16 cellular contexts compared by ENCODE assay signal in genomic region chr2:127103243-127104165, GRCh38. TPM values are rescaled to one million over a fixed set of nuclear protein-coding genes. Genes with fewer than 3 reads are reported as not detected.
A peak's percentile ranks its signal among the peaks of the same experiment; 100 is the strongest.
DNase-seq lines count a peak whose midpoint lies in the region; ATAC-seq, FAIRE-seq and TF ChIP-seq lines count a peak whose summit lies in the region.
"Had no signal": no experiment of that assay in that cellular context is flagged by ENCODE, and none has a peak within 500 bp of the region (broad histone marks: within the 10 kb centered on the region; RNA-seq: fewer than 3 reads in every experiment).

No MANE protein-coding gene starts in this region.

- H3K4me1 ChIP-seq in adrenal gland (replicated peaks in 1 of 2) = peaks cover 41 to 59% of the 10 kb centered on the region in 2 donors
- peaks cover 36% of the 10 kb centered on the region for H3K4me1 ChIP-seq in HepG2 (ENCODE audit: insufficient read depth, low read length)

- peaks cover 12% of the 10 kb centered on the region for H3K27me3 Mint-ChIP-seq in CD4-positive, alpha-beta T cell
- H3K27me3 Mint-ChIP-seq: naive thymus-derived CD8-positive, alpha-beta T cell had no signal

- BruUV-seq in HepG2 (replicated peaks; lab: Mats Ljungman, UMichigan) = no TSS peak

- ATAC-seq in CD4-positive, alpha-beta T cell (ENCODE audit: poor library complexity) = no peak
- ATAC-seq in HepG2 = no peak
- ATAC-seq in sciatic nerve = no peak
- ATAC-seq in GM19455 (IDR thresholded peaks at IDR 0.05; ENCODE audit: unreplicated experiment) = no peak
- ATAC-seq: activated CD4-positive, alpha-beta T cell treated with anti-CD3 and anti-CD28 coated beads for 36 hours; activated T-helper 17 cell treated with anti-CD3 and anti-CD28 coated beads, Interleukin-2, amount 50 U/mL, for 72 hours; naive thymus-derived CD8-positive, alpha-beta T cell; stimulated activated naive B cell treated with anti-CD40 and anti-IgM and Interleukin-4, amounts not matched to agents 10 μg/mL and 1 μg/mL and 100 μg/mL, for 72 hours had no signal

- H3K4me1 Mint-ChIP-seq in CD4-positive, alpha-beta T cell (ENCODE audit: low read depth) = peaks cover 11% of the 10 kb centered on the region
- H3K4me1 Mint-ChIP-seq: activated T-helper 17 cell treated with anti-CD3 and anti-CD28 coated beads, Interleukin-2, amount 50 U/mL, for 72 hours had no signal

- TF ChIP-seq POLR2A in adrenal gland (IDR thresholded peaks at IDR 0.05) (no peak), HepG2 (IDR thresholded peaks at IDR 0.05; ENCODE audit: insufficient read depth in 1 of 2, low read depth in 2 of 2, low read length in 2 of 2) (no peak)

- H4K20me1 ChIP-seq in HepG2 (ENCODE audit: insufficient read depth, low read length) = no peaks in the 10 kb centered on the region

- H3K27ac ChIP-seq in CD4-positive, alpha-beta T cell (ENCODE audit: low read depth, low read length) = no peak overlapping the region
- H3K27ac ChIP-seq in adrenal gland (peak overlapping the region in 4 of 5 donors; percentile 14 to 93 (median 88)), HepG2 (ENCODE audit: extremely low read length, insufficient read depth, low read length) (no peak overlapping the region)
- H3K27ac ChIP-seq: KMS-11 had no signal

- no peaks in the 10 kb centered on the region for H3K79me2 ChIP-seq in HepG2 (ENCODE audit: insufficient read depth, low read length)

- H3K27ac Mint-ChIP-seq in CD4-positive, alpha-beta T cell = no peak overlapping the region
- H3K27ac Mint-ChIP-seq: activated CD4-positive, alpha-beta T cell treated with anti-CD3 and anti-CD28 coated beads for 36 hours; activated T-helper 17 cell treated with anti-CD3 and anti-CD28 coated beads, Interleukin-2, amount 50 U/mL, for 72 hours; stimulated activated naive B cell treated with anti-CD40 and anti-IgM and Interleukin-4, amounts not matched to agents 10 μg/mL and 1 μg/mL and 100 μg/mL, for 72 hours had no signal

- CTCF ChIA-PET in CD4-positive, alpha-beta T cell (lab: Charles Lee) = no interaction called here
- CTCF ChIA-PET in HepG2 (lab: Yijun Ruan, JAX; ENCODE audit: low intra/inter-chr PET ratio, low total read pairs) = no interaction called here

- H2AFZ ChIP-seq in HepG2 (ENCODE audit: low read length) = no peak overlapping the region

- H3K4me2 ChIP-seq in HepG2 (ENCODE audit: low read depth, low read length) = no peak overlapping the region
- H3K4me2 ChIP-seq: KMS-11 had no signal

- H3K36me3 Mint-ChIP-seq in CD4-positive, alpha-beta T cell (ENCODE audit: low read depth) = no peaks in the 10 kb centered on the region
- H3K36me3 Mint-ChIP-seq: naive thymus-derived CD8-positive, alpha-beta T cell; stimulated activated naive B cell treated with anti-CD40 and anti-IgM and Interleukin-4, amounts not matched to agents 10 μg/mL and 1 μg/mL and 100 μg/mL, for 72 hours had no signal

- H3K36me3 ChIP-seq in adrenal gland (replicated peaks in 1 of 2) (no peaks in the 10 kb centered on the region), HepG2 (replicated peaks in 1 of 2; ENCODE audit: control insufficient read depth in 1 of 2, insufficient read depth in 2 of 2, low read length in 2 of 2) (no peaks in the 10 kb centered on the region)
- H3K36me3 ChIP-seq: BE2C had no signal

- in situ Hi-C loops in HepG2 (cut with HindIII; ENCODE audit: extremely low pct_ligation_motif_present, low pct_unique_long_range_greater_than_20kb) = no loop called here

- POLR2A ChIA-PET in CD4-positive, alpha-beta T cell (lab: Charles Lee) = no interaction called here
- POLR2A ChIA-PET in HepG2 (lab: Yijun Ruan, JAX) = no interaction called here

- TF ChIP-seq EP300 in HepG2 (IDR thresholded peaks at IDR 0.05; ENCODE audit: low read depth in 2 of 2, low read length in 2 of 2) (no peak), HepG2 (CRISPR knock-in tag; IDR thresholded peaks at IDR 0.05; ENCODE audit: borderline replicate concordance) (no peak)

- no peaks in the 10 kb centered on the region for H3K9me3 ChIP-seq in CD4-positive, alpha-beta T cell (ENCODE audit: control insufficient read depth, low read length)
- H3K9me3 ChIP-seq in adrenal gland (replicated peaks in 1 of 3) (no peaks in the 10 kb centered on the region), HepG2 (ENCODE audit: low read length) (no peaks in the 10 kb centered on the region)
- H3K9me3 ChIP-seq: BE2C had no signal

- H3K4me3 ChIP-seq in adrenal gland (no peak overlapping the region), HepG2 (replicated peaks in 1 of 3; ENCODE audit: insufficient read depth in 1 of 3, low read depth in 2 of 3, low read length in 3 of 3) (no peak overlapping the region)

- no peak for DNase-seq in CD4-positive, alpha-beta T cell
- peak in 6 of 7 donors; percentile 28 to 65 (median 41) for DNase-seq in adrenal gland
- DNase-seq in HepG2 (ENCODE audit: low spot score) = no peak
- DNase-seq in sciatic nerve (ENCODE audit: low spot score) = peak; percentile 61
- no peak for DNase-seq in NCI-H2171 (lab: John Stamatoyannopoulos, UW)
- no peak for DNase-seq in NCI-H187 (lab: John Stamatoyannopoulos, UW)
- DNase-seq in COLO668 (lab: John Stamatoyannopoulos, UW; ENCODE audit: unreplicated experiment) = no peak
- DNase-seq: activated CD4-positive, alpha-beta T cell treated with anti-CD3 and anti-CD28 coated beads for 36 hours; BE2C; EL; naive thymus-derived CD8-positive, alpha-beta T cell; stimulated activated CD4-positive, alpha-beta T cell treated with anti-CD3 and anti-CD28 coated beads, Interleukin-2, amount 100 ng/mL, for 24 hours; stimulated activated naive B cell treated with anti-CD40 and anti-IgM and Interleukin-4, amounts not matched to agents 10 μg/mL and 1 μg/mL and 100 μg/mL, for 72 hours had no signal

- peak overlapping the region; percentile 56 for H3K4me3 Mint-ChIP-seq in CD4-positive, alpha-beta T cell
- H3K4me3 Mint-ChIP-seq: activated CD4-positive, alpha-beta T cell treated with anti-CD3 and anti-CD28 coated beads for 36 hours; stimulated activated naive B cell treated with anti-CD40 and anti-IgM and Interleukin-4, amounts not matched to agents 10 μg/mL and 1 μg/mL and 100 μg/mL, for 72 hours had no signal

- no peak overlapping the region for H3K9ac ChIP-seq in HepG2 (ENCODE audit: insufficient read depth, low read depth, low read length)
- H3K9ac ChIP-seq: KMS-11 had no signal

- H3K9me3 Mint-ChIP-seq in CD4-positive, alpha-beta T cell = no peaks in the 10 kb centered on the region
- H3K9me3 Mint-ChIP-seq: activated T-helper 17 cell treated with anti-CD3 and anti-CD28 coated beads, Interleukin-2, amount 50 U/mL, for 72 hours; naive thymus-derived CD8-positive, alpha-beta T cell; stimulated activated naive B cell treated with anti-CD40 and anti-IgM and Interleukin-4, amounts not matched to agents 10 μg/mL and 1 μg/mL and 100 μg/mL, for 72 hours had no signal

- TF ChIP-seq CTCF in CD4-positive, alpha-beta T cell (IDR thresholded peaks at IDR 0.05) = no peak
- TF ChIP-seq CTCF in adrenal gland (IDR thresholded peaks at IDR 0.05) (no peak), HepG2 (CRISPR knock-in tag; IDR thresholded peaks at IDR 0.05) (no peak)

- WGBS in adrenal gland, 4 donors = 55 to 64% (median 58%) methylated on average over 13 to 24 of the region's 24 CpGs
- WGBS in HepG2 (ENCODE audit: low lambda C conversion rate) = 48% methylated on average over 16 of the region's 24 CpGs

- intact Hi-C loops in CD4-positive, alpha-beta T cell (cut with DNase I, micrococcal nuclease) = no loop called here
- intact Hi-C loops in adrenal gland (cut with DNase I) (loop anchor here in 1 of 2 donors (5.0 kb wide), 1 partner anchor 36 kb away; no protein-coding TSS in a partner anchor), HepG2 (cut with micrococcal nuclease; ENCODE audit: unreplicated experiment) (no loop called here), sciatic nerve (cut with DNase I) (no loop called here)

- no peak for TF ChIP-seq RAD21 in HepG2 (CRISPR knock-in tag; IDR thresholded peaks at IDR 0.05)

- FAIRE-seq in HepG2 (lab: Jason Lieb, UNC) = no peak

- peaks cover 17% of the 10 kb centered on the region for H3K27me3 ChIP-seq in CD4-positive, alpha-beta T cell (ENCODE audit: control insufficient read depth, insufficient read depth, low read length)
- H3K27me3 ChIP-seq in adrenal gland (no peaks in the 10 kb centered on the region), HepG2 (ENCODE audit: control insufficient read depth in 1 of 2, insufficient read depth in 2 of 2, low read length in 2 of 2) (peaks cover 15 to 79% of the 10 kb centered on the region in 2 experiments)
- H3K27me3 ChIP-seq: BE2C had no signal

RNA-seq across cellular contexts. Expression of gene BIN1, which starts 3.5 kb away (rescaled TPM):
- 100 to 1,000 TPM in 1 of 2 experiments, 10 to 100 TPM in 1; 98.8 to 104 TPM for total RNA-seq in CD4-positive, alpha-beta T cell
- 100 to 1,000 TPM in 7 of 8 donors, 10 to 100 TPM in 1; 84.0 to 207 (median 134) TPM for total RNA-seq in adrenal gland
- 100 to 1,000 TPM in 1 of 3 donors, 10 to 100 TPM in 2; 80.3 to 113 (median 97.5) TPM for polyA plus RNA-seq in adrenal gland
- total RNA-seq in HepG2 (2016; rRNA removed; fragmentation: Illumina TruSeq; extraction: Trizol) = 0.93 and 0.98 TPM in 2 replicates
- total RNA-seq in HepG2 (2016; cell fraction: cytosol; rRNA removed; fragmentation: Illumina TruSeq; extraction: Trizol; ENCODE audit: low read depth) = 0.61 and 1.1 TPM in 2 replicates
- 0.58 and 0.97 TPM in 2 replicates for total RNA-seq in HepG2 (2016; cell fraction: insoluble cytoplasmic fraction; rRNA removed; fragmentation: Illumina TruSeq; extraction: Trizol)
- 1.2 TPM in 2 replicates for total RNA-seq in HepG2 (2016; cell fraction: membrane; rRNA removed; fragmentation: Illumina TruSeq; extraction: Trizol)
- total RNA-seq in HepG2 (2016; cell fraction: nucleus; rRNA removed; fragmentation: Illumina TruSeq; extraction: Trizol) = 0.28 and 0.41 TPM in 2 replicates
- 0.51 and 1.2 TPM in 2 replicates for polyA plus RNA-seq in HepG2 (2011; rRNA removed)
- 0.42 and 1.3 TPM in 2 replicates for polyA plus RNA-seq in HepG2 (2011; cell fraction: cytosol; rRNA removed)
- polyA plus RNA-seq in HepG2 (2011; cell fraction: nucleus; rRNA removed) = 1.2 and 2.2 TPM in 2 replicates
- polyA plus RNA-seq in HepG2 (2012) = 1.3 and 1.6 TPM in 2 replicates
- polyA plus RNA-seq in HepG2 (2016; cell fraction: cytosol; fragmentation: Illumina TruSeq; extraction: Trizol; ENCODE audit: low read depth) = 0.84 and 1.2 TPM in 2 replicates
- polyA plus RNA-seq in HepG2 (2016; cell fraction: insoluble cytoplasmic fraction; fragmentation: Illumina TruSeq; extraction: Trizol; ENCODE audit: low read depth) = 1.0 and 1.9 TPM in 2 replicates
- polyA plus RNA-seq in HepG2 (2016; cell fraction: membrane; fragmentation: Illumina TruSeq; extraction: Trizol; ENCODE audit: low read depth) = 0.97 and 1.1 TPM in 2 replicates
- 0.85 and 0.91 TPM in 2 replicates for polyA plus RNA-seq in HepG2 (2016; cell fraction: nucleus; fragmentation: Illumina TruSeq; extraction: Trizol; ENCODE audit: insufficient read depth, low read depth)
- 0.84 and 28.9 TPM in 2 replicates for polyA minus RNA-seq in HepG2 (2011; rRNA and poly(A)+ RNA removed; ENCODE audit: low replicate concordance)
- polyA minus RNA-seq in HepG2 (2011; cell fraction: cytosol; rRNA and poly(A)+ RNA removed) = 0.59 and 0.79 TPM in 2 replicates
- 0.50 and 0.90 TPM in 2 replicates for polyA minus RNA-seq in HepG2 (2011; cell fraction: nucleus; rRNA and poly(A)+ RNA removed)
- total RNA-seq in sciatic nerve = 62.8 TPM

Comparison
In these comparisons a context has a peak if more than half of its experiments do, and no peak if none do; other contexts are left out.
1. DNase-seq: peak in adrenal gland (6 of 7) and sciatic nerve (single experiment); none in CD4-positive, alpha-beta T cell (0 of 10), HepG2 (single experiment), NCI-H2171 (single experiment), NCI-H187 (0 of 2) and COLO668 (single experiment).
2. H3K27ac ChIP-seq: peak in adrenal gland (4 of 5); none in CD4-positive, alpha-beta T cell (single experiment) and HepG2 (single experiment).
3. RNA of gene BIN1, which starts 3.5 kb away (total RNA-seq): 84.0 to 207 TPM in adrenal gland, 98.8 to 104 TPM in CD4-positive, alpha-beta T cell and 62.8 TPM in sciatic nerve (single experiment); 0.28 to 1.2 TPM in HepG2; every median in the first group is over 10 times any median in the second.